13 cellular contexts compared by ENCODE assay signal in genomic region chr17:42142371-42142896, GRCh38. TPM values are rescaled to one million over a fixed set of nuclear protein-coding genes. Genes with fewer than 3 reads are reported as not detected.
DNase-seq lines count a peak whose midpoint lies in the region; ATAC-seq and TF ChIP-seq lines count a peak whose summit lies in the region.
"Had no signal": no experiment of that assay in that cellular context is flagged by ENCODE, and none has a peak within 500 bp of the region (broad histone marks: within the 10 kb centered on the region; RNA-seq: fewer than 3 reads in every experiment).

No MANE protein-coding gene starts in this region.

- H3K9me3 Mint-ChIP-seq in chondrocyte (ENCODE audit: low read depth) (no peaks in the 10 kb centered on the region), natural killer cell (no peaks in the 10 kb centered on the region)
- H3K9me3 Mint-ChIP-seq: stimulated activated naive B cell treated with anti-CD40 and anti-IgM and Interleukin-4, amounts not matched to agents 10 μg/mL and 1 μg/mL and 100 μg/mL, for 72 hours had no signal

- DNase-seq in A172 (ENCODE audit: low spot score) (peak; percentile 26), HS-5 (ENCODE audit: low read depth) (peak; percentile 40), chondrocyte (ENCODE audit: low spot score) (no peak), medulla oblongata (ENCODE audit: extremely low spot score) (peak; percentile 56), RPMI8226 (no peak), natural killer cell (no peak)
- DNase-seq: AML-193; left colon; NCI-H82; stimulated activated naive B cell treated with anti-CD40 and anti-IgM and Interleukin-4, amounts not matched to agents 10 μg/mL and 1 μg/mL and 100 μg/mL, for 72 hours had no signal

- no peak for ATAC-seq in GM21717 (IDR thresholded peaks at IDR 0.05; ENCODE audit: unreplicated experiment)
- ATAC-seq in HG02798 (IDR thresholded peaks at IDR 0.05; ENCODE audit: poor library complexity, unreplicated experiment), result no peak
- no peak for ATAC-seq in natural killer cell
- ATAC-seq: stimulated activated naive B cell treated with anti-CD40 and anti-IgM and Interleukin-4, amounts not matched to agents 10 μg/mL and 1 μg/mL and 100 μg/mL, for 72 hours had no signal

- TF ChIP-seq CTCF in chondrocyte (IDR thresholded peaks at IDR 0.05), result no peak
- no peak for TF ChIP-seq CTCF in natural killer cell (IDR thresholded peaks at IDR 0.05)

- intact Hi-C loops in natural killer cell (cut with micrococcal nuclease), result no loop called here

- H3K4me3 Mint-ChIP-seq in chondrocyte (ENCODE audit: unreplicated experiment) (no peak overlapping the region), natural killer cell (no peak overlapping the region)
- H3K4me3 Mint-ChIP-seq: stimulated activated naive B cell treated with anti-CD40 and anti-IgM and Interleukin-4, amounts not matched to agents 10 μg/mL and 1 μg/mL and 100 μg/mL, for 72 hours had no signal

- peaks cover 1% of the 10 kb centered on the region for H3K36me3 Mint-ChIP-seq in chondrocyte (ENCODE audit: low read depth)
- no peaks in the 10 kb centered on the region for H3K36me3 Mint-ChIP-seq in natural killer cell

- H3K4me1 Mint-ChIP-seq in chondrocyte (ENCODE audit: low read depth) (peaks cover 38% of the 10 kb centered on the region), natural killer cell (peaks cover 30 to 49% of the 10 kb centered on the region in 2 donors)

- H3K27ac Mint-ChIP-seq in chondrocyte (ENCODE audit: unreplicated experiment), result peak overlapping the region; percentile 97
- no peak overlapping the region for H3K27ac Mint-ChIP-seq in natural killer cell

- no peaks in the 10 kb centered on the region for H3K27me3 Mint-ChIP-seq in chondrocyte (ENCODE audit: low read depth)
- no peaks in the 10 kb centered on the region for H3K27me3 Mint-ChIP-seq in natural killer cell (ENCODE audit: low read depth in 2 of 2)
- H3K27me3 Mint-ChIP-seq: stimulated activated naive B cell treated with anti-CD40 and anti-IgM and Interleukin-4, amounts not matched to agents 10 μg/mL and 1 μg/mL and 100 μg/mL, for 72 hours had no signal

RNA-seq across cellular contexts. Expression of gene RAB5C, which starts 12.4 kb away (rescaled TPM):
- 96.9 and 131 TPM in 2 replicates for total RNA-seq in A172 (2014; rRNA removed; shearing (Covaris generic))
- total RNA-seq in chondrocyte (107 to 118 TPM (median 116 TPM) in 3 replicates), natural killer cell (100 to 1,000 TPM; 137 to 151 (median 148) TPM)

RNA-seq across cellular contexts. Expression of gene HSPB9, which starts 19.8 kb away (rescaled TPM):
- total RNA-seq in A172 (2014; rRNA removed; shearing (Covaris generic)), result not detected in 2 replicates
- total RNA-seq in chondrocyte (not detected in 3 replicates), natural killer cell (not detected)
- total RNA-seq: left colon; T-helper 2 cell treated with Interferon-gamma antibody and Interleukin-4, amounts not matched to agents 100 ng/mL and 5 ng/mL, for 36 hours had no signal

RNA-seq across cellular contexts. Expression of gene KAT2A, which starts 21.3 kb away (rescaled TPM):
- 19.9 and 22.3 TPM in 2 replicates for total RNA-seq in A172 (2014; rRNA removed; shearing (Covaris generic))
- 21.7 to 38.0 TPM (median 22.3 TPM) in 3 replicates for total RNA-seq in chondrocyte
- total RNA-seq in natural killer cell, result 10 to 100 TPM; 29.6 to 32.8 (median 29.9) TPM

RNA-seq across cellular contexts. Expression of gene DHX58, which starts 29.9 kb away (rescaled TPM):
- total RNA-seq in A172 (2014; rRNA removed; shearing (Covaris generic)), result 7.8 and 10.0 TPM in 2 replicates
- total RNA-seq in chondrocyte, result 0.53 to 0.64 TPM (median 0.55 TPM) in 3 replicates
- total RNA-seq in natural killer cell, result 10 to 100 TPM; 22.0 to 29.0 (median 24.5) TPM

RNA-seq across cellular contexts. Expression of gene KCNH4, which starts 38.5 kb away (rescaled TPM):
- 0.02 TPM in 1 of 2 replicates, not detected in the other for total RNA-seq in A172 (2014; rRNA removed; shearing (Covaris generic))
- not detected in 3 replicates for total RNA-seq in chondrocyte
- total RNA-seq in natural killer cell, result under 1 TPM; 0.12 to 0.27 (median 0.20) TPM

Comparison
In these comparisons a context has a peak if more than half of its experiments do, and no peak if none do; other contexts are left out.
1. DNase-seq: peak in A172 (single experiment), HS-5 (single experiment) and medulla oblongata (single experiment); none in chondrocyte (single experiment), RPMI8226 (single experiment) and natural killer cell (single experiment).